ENCODE assay signal across 6 cellular contexts in genomic region chr4:97437998-97438705, GRCh38.
DNase-seq lines count a peak whose midpoint lies in the region; ATAC-seq and TF ChIP-seq lines count a peak whose summit lies in the region.
"Not testable (repeated sequence)": the region's sequence is repeated elsewhere in the genome, so short reads cannot be mapped to it uniquely, and the experiment has no call there.

No MANE protein-coding gene starts in this region.

- not testable (repeated sequence) for H3K4me2 ChIP-seq in OCI-LY3 (ENCODE audit: low read length); trophoblast cell (ENCODE audit: low read length)

- H3K79me1 ChIP-seq in trophoblast cell (ENCODE audit: low read length), result not testable (repeated sequence)

- H3K4me3 ChIP-seq in OCI-LY3 (ENCODE audit: low read length); epithelial cell of esophagus (ENCODE audit: low read length); right lobe of liver; trophoblast cell (ENCODE audit: low read depth, low read length); spleen: not testable (repeated sequence)

- not testable (repeated sequence) for ATAC-seq in Right ventricle myocardium inferior
- ATAC-seq in right lobe of liver, result peak in 3 of 4 donors; percentile 29 to 38 (median 32)

- DNase-seq in epithelial cell of esophagus (ENCODE audit: low read depth), result peak; percentile 9
- DNase-seq in Right ventricle myocardium inferior (ENCODE audit: missing footprints), result peak; percentile 56
- DNase-seq in right lobe of liver, trophoblast cell: not testable (repeated sequence)
- peak; percentile 48 for DNase-seq in spleen

- H3K14ac ChIP-seq in trophoblast cell (ENCODE audit: low read length), result peak overlapping the region; percentile 39

- H2BK120ac ChIP-seq in trophoblast cell (ENCODE audit: insufficient read depth, low read length, poor library complexity), result peak overlapping the region; percentile 4

- H3K9me3 ChIP-seq in OCI-LY3 (ENCODE audit: insufficient read depth, low read length); right lobe of liver; trophoblast cell (ENCODE audit: insufficient read depth, low read depth, low read length): not testable (repeated sequence)
- peaks cover 0 to 64% (median 25%) of the 10 kb centered on the region in 8 donors for H3K9me3 ChIP-seq in spleen

- not testable (repeated sequence) for H4K20me1 ChIP-seq in OCI-LY3 (ENCODE audit: insufficient read depth, low read length)

- peak overlapping the region; percentile 4 for H2AK5ac ChIP-seq in trophoblast cell (ENCODE audit: low read length)

- not testable (repeated sequence) for H3K9ac ChIP-seq in OCI-LY3 (ENCODE audit: low read length); trophoblast cell (ENCODE audit: low read length)

- H3K36me3 ChIP-seq in OCI-LY3 (replicated peaks; ENCODE audit: low read depth, low read length); right lobe of liver; trophoblast cell (ENCODE audit: control insufficient read depth in 1 of 2, insufficient read depth in 2 of 2, low read length in 2 of 2); spleen: not testable (repeated sequence)

- not testable (repeated sequence) for H2AFZ ChIP-seq in OCI-LY3 (ENCODE audit: low read depth, low read length); trophoblast cell (ENCODE audit: insufficient read depth, low read length, poor library complexity)

- H2BK12ac ChIP-seq in trophoblast cell (ENCODE audit: low read length), result peak overlapping the region; percentile 59

- H3K4me1 ChIP-seq in OCI-LY3 (ENCODE audit: low read length); right lobe of liver; trophoblast cell (ENCODE audit: control insufficient read depth in 1 of 2, insufficient read depth in 2 of 2, low read length in 2 of 2); spleen: not testable (repeated sequence)

- H3K27ac ChIP-seq in OCI-LY3 (ENCODE audit: low read length); right lobe of liver; trophoblast cell (ENCODE audit: low read depth, low read length); spleen: not testable (repeated sequence)

- not testable (repeated sequence) for H4K12ac ChIP-seq in trophoblast cell (ENCODE audit: low read depth, low read length)

- H3K18ac ChIP-seq in trophoblast cell (ENCODE audit: low read length), result peak overlapping the region; percentile 2

- H3K27me3 ChIP-seq in OCI-LY3 (ENCODE audit: low read depth, low read length); right lobe of liver; trophoblast cell (ENCODE audit: insufficient read depth, low read length); spleen (replicated peaks in 1 of 7): not testable (repeated sequence)

- 94% methylated on average over 3 of the region's 21 CpGs for WGBS in right lobe of liver (ENCODE audit: insufficient coverage, low coverage, low lambda C conversion rate, missing lambda C conversion rate)
- no CpG with 5 or more reads among the region's 21 CpGs for WGBS in trophoblast cell (ENCODE audit: extremely low coverage, insufficient coverage, insufficient read length)
- WGBS in spleen, 5 donors, result 87 to 94% (median 90%) methylated on average over 12 to 21 of the region's 21 CpGs

- H2BK5ac ChIP-seq in trophoblast cell (ENCODE audit: low read depth, low read length, poor library complexity), result peak overlapping the region; percentile 4

- H3K23ac ChIP-seq in trophoblast cell (ENCODE audit: low read length), result not testable (repeated sequence)

- H4K8ac ChIP-seq in trophoblast cell (ENCODE audit: low read depth, low read length), result not testable (repeated sequence)

- not testable (repeated sequence) for TF ChIP-seq POLR2A in right lobe of liver (IDR thresholded peaks at IDR 0.05); spleen (IDR thresholded peaks at IDR 0.05)

- H4K91ac ChIP-seq in trophoblast cell (ENCODE audit: low read depth, low read length), result peak overlapping the region; percentile 63

- TF ChIP-seq CTCF in OCI-LY3 (IDR thresholded peaks at IDR 0.05; ENCODE audit: low read depth, low read length) (peak; percentile 16; the same call in 1 of the 2 replicates), right lobe of liver (IDR thresholded peaks at IDR 0.05) (peak in 1 of 4 donors; percentile 29)
- not testable (repeated sequence) for TF ChIP-seq CTCF in epithelial cell of esophagus (IDR thresholded peaks at IDR 0.05; ENCODE audit: insufficient read depth, low read depth, low read length, missing control alignments); spleen (IDR thresholded peaks at IDR 0.05 in 8 of 11, conservative IDR thresholded peaks at IDR 0.05 in 3 of 11)

- H3K79me2 ChIP-seq in OCI-LY3 (ENCODE audit: low read length); trophoblast cell (ENCODE audit: control insufficient read depth, insufficient read depth, low read length, poor library complexity): not testable (repeated sequence)

- peak overlapping the region; percentile 40 for H3K4ac ChIP-seq in trophoblast cell (ENCODE audit: low read depth, low read length)

- intact Hi-C loops in Right ventricle myocardium inferior (cut with DNase I); right lobe of liver (cut with DNase I); spleen (cut with DNase I; ENCODE audit: low total_unique reads): not testable (repeated sequence)
